Comparison of ENCODE assay signal across 15 cellular contexts in genomic region chr2:239118675-239119211, GRCh38.
DNase-seq lines count a peak whose midpoint lies in the region; FAIRE-seq and TF ChIP-seq lines count a peak whose summit lies in the region.
"Had no signal": no experiment of that assay in that cellular context is flagged by ENCODE, and none has a peak within 500 bp of the region (broad histone marks: within the 10 kb centered on the region; RNA-seq: fewer than 3 reads in every experiment).

No MANE protein-coding gene starts in this region.

- CTCF ChIA-PET in mammary epithelial cell (lab: Charles Lee; ENCODE audit: low non-redundant PET) = no interaction called here

- H2BK120ac ChIP-seq in mesenchymal stem cell (ENCODE audit: low read depth, low read length) = no peak overlapping the region

- TF ChIP-seq CTCF in mammary epithelial cell (conservative IDR thresholded peaks at IDR 0.05 in 1 of 2, IDR thresholded peaks at IDR 0.05 in 1 of 2; ENCODE audit: extremely low read depth in 1 of 2, insufficient read depth in 1 of 2, low read depth in 1 of 2, low read length in 2 of 2) = no peak

- H3K4me1 ChIP-seq in mammary epithelial cell (ENCODE audit: insufficient read depth, low read length) (peaks cover 15% of the 10 kb centered on the region), Karpas-422 (ENCODE audit: low read length) (no peaks in the 10 kb centered on the region), mesenchymal stem cell (ENCODE audit: control insufficient read depth, insufficient read depth, low read depth, low read length) (peaks cover 42% of the 10 kb centered on the region)
- H3K4me1 ChIP-seq: parathyroid adenoma had no signal

- H4K8ac ChIP-seq in mesenchymal stem cell (ENCODE audit: low read length) = no peak overlapping the region

- H3K36me3 ChIP-seq in mammary epithelial cell (ENCODE audit: insufficient read depth, low read length) (no peaks in the 10 kb centered on the region), Karpas-422 (ENCODE audit: insufficient read depth, low read length) (no peaks in the 10 kb centered on the region), mesenchymal stem cell (ENCODE audit: control insufficient read depth in 1 of 2, insufficient read depth in 2 of 2, low read depth in 1 of 2, low read length in 2 of 2) (peaks cover 0 to 29% of the 10 kb centered on the region in 2 experiments)
- H3K36me3 ChIP-seq: MG63 had no signal

- no peaks in the 10 kb centered on the region for H3K79me2 ChIP-seq in mammary epithelial cell (ENCODE audit: insufficient read depth, low read length)
- H3K79me2 ChIP-seq in Karpas-422 (ENCODE audit: low read length) = no peaks in the 10 kb centered on the region
- H3K79me2 ChIP-seq: parathyroid adenoma had no signal

- no peak overlapping the region for H3K18ac ChIP-seq in mesenchymal stem cell (ENCODE audit: low read depth in 1 of 2, low read length in 2 of 2)

- in situ Hi-C loops in mammary epithelial cell (cut with MboI; ENCODE audit: low sequenced_read_pairs in 2 of 2) = no loop called here

- no peak overlapping the region for H2BK5ac ChIP-seq in mesenchymal stem cell (ENCODE audit: low read depth, low read length, poor library complexity, severe bottlenecking)

- H4K20me1 ChIP-seq in mammary epithelial cell (ENCODE audit: insufficient read depth, low read length) = no peaks in the 10 kb centered on the region
- H4K20me1 ChIP-seq in Karpas-422 (ENCODE audit: insufficient read depth, low read depth, low read length) = no peaks in the 10 kb centered on the region

- H3K4me3 ChIP-seq in mammary epithelial cell (replicated peaks in 1 of 3; ENCODE audit: insufficient read depth in 1 of 3, low read depth in 2 of 3, low read length in 3 of 3) = no peak overlapping the region
- H3K4me3 ChIP-seq in Karpas-422 (ENCODE audit: low read length) = no peak overlapping the region
- no peak overlapping the region for H3K4me3 ChIP-seq in mesenchymal stem cell (ENCODE audit: insufficient read depth in 1 of 2, low read depth in 1 of 2, low read length in 2 of 2)
- H3K4me3 ChIP-seq: gastroesophageal sphincter, MG63 had no signal

- H3K4ac ChIP-seq in mesenchymal stem cell (ENCODE audit: low read depth in 1 of 2, low read length in 2 of 2) = no peak overlapping the region

- intact Hi-C loops in mammary epithelial cell (cut with micrococcal nuclease) = loop anchor here (10.0 kb wide), 1 partner anchor 286 kb away; the partner anchor contains the start of gene HDAC4

- H2AFZ ChIP-seq in mammary epithelial cell (ENCODE audit: low read depth, low read length) (peak overlapping the region; percentile 53), Karpas-422 (ENCODE audit: low read length) (no peak overlapping the region), mesenchymal stem cell (ENCODE audit: low read depth, low read length) (no peak overlapping the region)
- H2AFZ ChIP-seq: parathyroid adenoma had no signal

- H3K27ac ChIP-seq in mammary epithelial cell (ENCODE audit: insufficient read depth, low read depth, low read length) (no peak overlapping the region), Karpas-422 (ENCODE audit: low read length) (no peak overlapping the region), mesenchymal stem cell (ENCODE audit: low read length, poor library complexity, severe bottlenecking) (no peak overlapping the region)
- H3K27ac ChIP-seq: parathyroid adenoma had no signal

- H3K27me3 ChIP-seq in mammary epithelial cell (ENCODE audit: insufficient read depth, low read length) (no peaks in the 10 kb centered on the region), Karpas-422 (ENCODE audit: low read length) (no peaks in the 10 kb centered on the region), mesenchymal stem cell (ENCODE audit: control insufficient read depth in 1 of 2, insufficient read depth in 1 of 2, low read length in 2 of 2) (no peaks in the 10 kb centered on the region)
- H3K27me3 ChIP-seq: gastroesophageal sphincter, MG63 had no signal

- peak; percentile 6 for DNase-seq in stimulated activated CD4-positive, alpha-beta T cell treated with anti-CD3 and anti-CD28 coated beads, Interleukin-4, amount 100 ng/mL, for 24 hours
- no peak for DNase-seq in stimulated activated CD4-positive, alpha-beta T cell treated with anti-CD3 and anti-CD28 coated beads, Interleukin-12 subunit alpha, Interleukin-12 subunit beta, amount 100 ng/mL, for 4 hours
- DNase-seq in SIG-M5 treated with dmso at 0.1 percent for 504 hours (lab: John Stamatoyannopoulos, UW; ENCODE audit: unreplicated experiment) (peak; percentile 87), mammary epithelial cell (no peak), Karpas-422 (no peak), NCI-H510A (lab: John Stamatoyannopoulos, UW) (no peak), mesenchymal stem cell (no peak), HTR-8/SVneo (ENCODE audit: insufficient read length, low spot score) (no peak)
- DNase-seq: DMS79 treated with DMSO at 0.1 percent for 48 hours, HFFc6, MG63, midbrain, NCI-H2227 treated with DMSO at 0.1 percent for 48 hours had no signal

- dilution Hi-C loops in mammary epithelial cell (cut with HindIII; ENCODE audit: low sequenced_read_pairs) = no loop called here

- no peak overlapping the region for H2AK5ac ChIP-seq in mesenchymal stem cell (ENCODE audit: low read length, severe bottlenecking)

- H3K9ac ChIP-seq in mammary epithelial cell (ENCODE audit: insufficient read depth, low read length) = no peak overlapping the region
- H3K9ac ChIP-seq in Karpas-422 (ENCODE audit: low read length) = no peak overlapping the region
- no peak overlapping the region for H3K9ac ChIP-seq in mesenchymal stem cell (ENCODE audit: low read length)
- H3K9ac ChIP-seq: parathyroid adenoma had no signal

- no peak overlapping the region for H3K14ac ChIP-seq in mesenchymal stem cell (ENCODE audit: low read length in 2 of 2)

- no peak overlapping the region for H2BK15ac ChIP-seq in mesenchymal stem cell (ENCODE audit: low read depth, poor library complexity, severe bottlenecking)

- H3K9me2 ChIP-seq in Karpas-422 (replicated peaks; ENCODE audit: insufficient read depth, low read length) = no peaks in the 10 kb centered on the region

- H2BK12ac ChIP-seq in mesenchymal stem cell (ENCODE audit: low read length in 2 of 2) = no peak overlapping the region

- H3K79me1 ChIP-seq in mesenchymal stem cell (replicated peaks; ENCODE audit: low read length, poor library complexity, severe bottlenecking) = peaks cover 1% of the 10 kb centered on the region

- no peaks in the 10 kb centered on the region for H3K9me3 ChIP-seq in mammary epithelial cell (replicated peaks; ENCODE audit: insufficient read depth, low read length)
- H3K9me3 ChIP-seq in Karpas-422 (ENCODE audit: low read length) = no peaks in the 10 kb centered on the region
- no peaks in the 10 kb centered on the region for H3K9me3 ChIP-seq in mesenchymal stem cell (ENCODE audit: control insufficient read depth, low read length)
- H3K9me3 ChIP-seq: gastroesophageal sphincter, MG63 had no signal

- peak overlapping the region; percentile 67 for H3K4me2 ChIP-seq in mammary epithelial cell (ENCODE audit: insufficient read depth, low read depth, low read length)
- no peak overlapping the region for H3K4me2 ChIP-seq in Karpas-422 (ENCODE audit: low read depth, low read length, poor library complexity, severe bottlenecking)
- no peak overlapping the region for H3K4me2 ChIP-seq in mesenchymal stem cell (ENCODE audit: low read length, poor library complexity, severe bottlenecking)

- H4K91ac ChIP-seq in mesenchymal stem cell (ENCODE audit: low read length) = no peak overlapping the region

- WGBS in mammary epithelial cell (ENCODE audit: low coverage, missing lambda C conversion rate) = 81% methylated on average over 16 of the region's 18 CpGs
- 97% methylated on average over 18 of the region's 18 CpGs for WGBS in mesenchymal stem cell

- H3K23ac ChIP-seq in mesenchymal stem cell (ENCODE audit: low read length in 2 of 2) = no peak overlapping the region

- BruUV-seq in mammary epithelial cell (replicated peaks; lab: Mats Ljungman, UMichigan) = no TSS peak

- FAIRE-seq in HTR-8/SVneo (lab: Jason Lieb, UNC) = no peak

Comparison
In these comparisons a context has a peak if more than half of its experiments do, and no peak if none do; other contexts are left out.
1. DNase-seq: peak in stimulated activated CD4-positive, alpha-beta T cell treated with anti-CD3 and anti-CD28 coated beads, Interleukin-4, amount 100 ng/mL, for 24 hours (single experiment) and SIG-M5 treated with dmso at 0.1 percent for 504 hours (single experiment); none in stimulated activated CD4-positive, alpha-beta T cell treated with anti-CD3 and anti-CD28 coated beads, Interleukin-12 subunit alpha, Interleukin-12 subunit beta, amount 100 ng/mL, for 4 hours (single experiment), mammary epithelial cell (single experiment), Karpas-422 (single experiment), NCI-H510A (single experiment), mesenchymal stem cell (single experiment) and HTR-8/SVneo (single experiment).